ENCODE assay signal across 12 cellular contexts in the genomic region with DNA sequence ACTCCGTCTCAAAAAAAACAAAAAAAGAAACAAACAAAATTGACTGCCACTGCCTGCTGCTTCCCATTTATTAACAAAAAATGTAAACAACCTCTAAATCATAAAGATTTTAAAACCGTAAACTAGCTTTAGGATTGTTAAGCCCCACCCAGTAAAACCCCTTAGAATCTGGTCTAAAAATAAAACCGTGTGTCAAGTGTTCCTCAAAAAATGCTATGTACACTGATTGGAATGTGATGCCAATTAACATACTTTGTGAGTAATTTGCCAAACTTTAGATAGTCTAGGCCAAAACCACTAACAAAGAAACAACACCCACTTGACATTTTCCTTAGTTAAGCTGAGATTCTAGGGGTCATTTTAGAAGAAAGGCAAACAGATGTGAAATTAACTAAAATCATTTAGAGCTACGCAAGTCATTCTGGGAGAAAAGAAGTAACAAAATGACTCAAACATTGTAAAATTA. TPM values are rescaled to one million over a fixed set of nuclear protein-coding genes. Genes with fewer than 3 reads are reported as not detected.
DNase-seq lines count a peak whose midpoint lies in the region; ATAC-seq and TF ChIP-seq lines count a peak whose summit lies in the region.
"Had no signal": no experiment of that assay in that cellular context is flagged by ENCODE, and none has a peak within 500 bp of the region (broad histone marks: within the 10 kb centered on the region; RNA-seq: fewer than 3 reads in every experiment).

No MANE protein-coding gene starts in this region.

- TF ChIP-seq CTCF in left ventricle myocardium inferior (IDR thresholded peaks at IDR 0.05; ENCODE audit: borderline replicate concordance) (no peak), lower lobe of right lung (IDR thresholded peaks at IDR 0.05) (no peak), uterus (IDR thresholded peaks at IDR 0.05) (no peak)

- H3K4me1 ChIP-seq in left ventricle myocardium inferior (peaks cover 100% of the 10 kb centered on the region), lower lobe of right lung (peaks cover 82% of the 10 kb centered on the region), uterus (peaks cover 0 to 7% of the 10 kb centered on the region in 2 donors)

- intact Hi-C loops in left ventricle myocardium inferior (cut with micrococcal nuclease) (no loop called here), left ventricle myocardium superior (cut with micrococcal nuclease) (no loop called here), lower lobe of right lung (cut with DNase I) (no loop called here), uterus (cut with DNase I; ENCODE audit: low total_unique reads) (no loop called here)

- ATAC-seq in left ventricle myocardium superior, result no peak
- ATAC-seq in lower lobe of right lung, result peak in 1 of 2 donors; percentile 31

- H3K27me3 ChIP-seq in left ventricle myocardium inferior (ENCODE audit: low read depth), result no peaks in the 10 kb centered on the region
- no peaks in the 10 kb centered on the region for H3K27me3 ChIP-seq in lower lobe of right lung (ENCODE audit: low read depth)
- H3K27me3 ChIP-seq in uterus, result no peaks in the 10 kb centered on the region

- H3K4me3 ChIP-seq in left ventricle myocardium inferior, result peak overlapping the region; percentile 85
- no peak overlapping the region for H3K4me3 ChIP-seq in lower lobe of right lung
- H3K4me3 ChIP-seq in uterus, result no peak overlapping the region

- H3K36me3 ChIP-seq in left ventricle myocardium inferior, result no peaks in the 10 kb centered on the region
- H3K36me3 ChIP-seq in lower lobe of right lung, result no peaks in the 10 kb centered on the region
- H3K36me3 ChIP-seq in uterus, result no peaks in the 10 kb centered on the region

- no peak for TF ChIP-seq POLR2A in uterus (IDR thresholded peaks at IDR 0.05)

- H3K9me3 ChIP-seq in left ventricle myocardium inferior (replicated peaks) (no peaks in the 10 kb centered on the region), lower lobe of right lung (no peaks in the 10 kb centered on the region), uterus (no peaks in the 10 kb centered on the region)

- H3K27ac ChIP-seq in left ventricle myocardium inferior (replicated peaks) (peak overlapping the region; percentile 98), lower lobe of right lung (peak overlapping the region; percentile 25), uterus (peak overlapping the region; percentile 25 to 59)

- no peak for DNase-seq in left ventricle myocardium inferior
- DNase-seq in left ventricle myocardium superior, result no peak
- DNase-seq in amniotic stem cell (lab: John Stamatoyannopoulos, UW), result peak; percentile 82
- no peak for DNase-seq in lower lobe of right lung
- DNase-seq in uterus, result no peak
- DNase-seq in middle frontal gyrus (ENCODE audit: extremely low spot score, low spot score), result no peak
- no peak for DNase-seq in stimulated activated CD4-positive, alpha-beta T cell treated with anti-CD3 and anti-CD28 coated beads, Interleukin-4, amount 100 ng/mL, for 24 hours
- DNase-seq in activated CD8-positive, alpha-beta memory T cell treated with anti-CD3 and anti-CD28 coated beads, Interleukin-2, amount 50 U/mL, for 4 hours, result no peak
- DNase-seq: activated CD8-positive, alpha-beta memory T cell treated with anti-CD3 and anti-CD28 coated beads for 24 hours; DMS 273 treated with DMSO at 0.1 percent for 48 hours; NK-92 treated with Interleukin-12 subunit alpha and Interleukin-12 subunit beta, amount 100 ng/mL, for 24 hours; retina had no signal

RNA-seq across cellular contexts. Expression of gene RAF1, which starts 5.3 kb away (rescaled TPM):
- total RNA-seq in left ventricle myocardium inferior, result 137 TPM
- 153 TPM for total RNA-seq in left ventricle myocardium superior
- 92.7 TPM for total RNA-seq in lower lobe of right lung
- 100 to 1,000 TPM in 2 of 4 donors, 10 to 100 TPM in 2; 74.5 to 123 (median 110) TPM for total RNA-seq in uterus

Comparison
In these comparisons a context has a peak if more than half of its experiments do, and no peak if none do; other contexts are left out.
1. H3K27ac ChIP-seq: peak in every context shown above with its lines; median percentile 98 in left ventricle myocardium inferior; 42 in uterus; 25 in lower lobe of right lung.